In the genomic region with DNA sequence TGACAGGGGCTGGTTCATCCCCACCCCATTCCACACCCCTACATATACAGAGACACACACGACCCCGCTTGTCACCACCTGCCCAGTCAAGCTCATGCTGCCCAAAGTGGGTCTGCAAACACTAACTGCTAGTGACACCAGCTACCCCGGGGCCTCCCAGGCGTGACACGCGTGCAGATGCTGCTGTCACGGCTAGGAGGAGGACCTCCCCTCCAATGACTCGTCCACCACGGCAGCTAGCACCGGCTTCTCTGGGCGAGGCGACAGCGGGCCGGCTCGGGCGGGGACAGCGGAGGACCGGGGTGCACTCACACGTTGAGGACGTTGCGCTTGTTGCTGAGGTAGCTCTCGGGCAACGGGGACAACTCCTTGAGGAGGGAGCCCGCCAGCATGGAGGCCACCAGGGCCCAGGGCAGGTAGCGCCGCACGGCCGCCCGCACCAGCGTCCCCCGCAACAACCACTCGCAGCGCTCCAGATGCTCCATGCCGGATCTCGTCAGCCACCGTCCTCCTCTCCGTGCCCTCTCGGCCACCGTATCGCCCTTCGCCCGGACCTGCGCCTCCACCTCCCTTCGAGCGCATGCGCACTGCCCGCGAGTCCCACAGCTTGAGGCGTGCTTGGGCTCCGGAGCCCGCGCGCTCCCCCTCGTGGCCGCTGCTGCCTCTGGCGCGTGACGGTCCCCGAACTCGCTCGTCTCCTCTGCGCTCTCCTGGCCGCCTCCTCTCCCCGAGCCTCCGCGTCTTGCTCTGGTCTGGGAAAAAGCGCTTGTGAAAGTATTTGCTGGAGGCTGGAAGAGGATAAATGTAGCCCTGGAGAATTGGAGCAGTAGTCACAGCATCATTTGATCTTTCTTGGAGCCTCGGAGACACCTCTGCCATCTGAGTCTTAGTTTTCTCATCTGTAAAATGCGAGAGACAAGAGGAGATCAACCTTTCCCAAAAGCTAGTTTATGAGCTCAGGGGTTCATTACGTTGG, we compare ENCODE assay signal across 8 cellular contexts. TPM values are rescaled to one million over a fixed set of nuclear protein-coding genes. Genes with fewer than 3 reads are reported as not detected.
A peak's percentile ranks its signal among the peaks of the same experiment; 100 is the strongest.
DNase-seq lines count a peak whose midpoint lies in the region; ATAC-seq and TF ChIP-seq lines count a peak whose summit lies in the region.

A gene with protein sequence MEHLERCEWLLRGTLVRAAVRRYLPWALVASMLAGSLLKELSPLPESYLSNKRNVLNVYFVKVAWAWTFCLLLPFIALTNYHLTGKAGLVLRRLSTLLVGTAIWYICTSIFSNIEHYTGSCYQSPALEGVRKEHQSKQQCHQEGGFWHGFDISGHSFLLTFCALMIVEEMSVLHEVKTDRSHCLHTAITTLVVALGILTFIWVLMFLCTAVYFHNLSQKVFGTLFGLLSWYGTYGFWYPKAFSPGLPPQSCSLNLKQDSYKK (minus strand): TSS at position 539 of the 976 bp plus-strand sequence. CDS start 54 bp downstream, at position 485.

- TF ChIP-seq CTCF in kidney epithelial cell (IDR thresholded peaks at IDR 0.05; ENCODE audit: insufficient read depth, low read length, poor library complexity, severe bottlenecking), result peak; percentile 93

- H3K4me3 ChIP-seq in kidney epithelial cell (ENCODE audit: low read depth, low read length), result peak within 1 kb of the TSS; percentile 85

- no peaks in the 10 kb centered on the region for H3K36me3 ChIP-seq in kidney epithelial cell (ENCODE audit: control insufficient read depth, insufficient read depth, low read length)

- H3K27me3 ChIP-seq in kidney epithelial cell (ENCODE audit: control insufficient read depth, insufficient read depth, low read length), result no peaks in the 10 kb centered on the region

- DNase-seq in Ammon's horn (ENCODE audit: low spot score) (peak; percentile 98), NCI-H446 (lab: John Stamatoyannopoulos, UW) (peak; percentile 91 to 96), cerebellum (ENCODE audit: low spot score) (peak; percentile 94), kidney epithelial cell (ENCODE audit: low read depth) (peak; percentile 76)
- DNase-seq in activated CD4-positive, CD25-positive, alpha-beta regulatory T cell treated with anti-CD3 and anti-CD28 coated beads, Interleukin-2, amount 50 U/mL, for 72 hours, result peak; percentile 100
- peak; percentile 99 for DNase-seq in stimulated activated CD4-positive, alpha-beta T cell treated with anti-CD3 and anti-CD28 coated beads, Interleukin-15, amount 100 ng/mL, for 24 hours

- ATAC-seq in GM19043 (IDR thresholded peaks at IDR 0.05; ENCODE audit: low read depth, unreplicated experiment) (peak; percentile 87), HG03354 (IDR thresholded peaks at IDR 0.05; ENCODE audit: poor library complexity, severe bottlenecking, unreplicated experiment) (peak; percentile 92)

RNA-seq across cellular contexts. Expression of the gene that starts here (rescaled TPM):
- 9.0 TPM for total RNA-seq in cerebellum
- total RNA-seq in kidney epithelial cell, result 5.3 and 5.5 TPM in 2 replicates

Comparison
In these comparisons a context has a peak if more than half of its experiments do, and no peak if none do; other contexts are left out.
1. Peak in every context shown above with its lines: DNase-seq, ATAC-seq and H3K4me3 ChIP-seq.